In genomic region chr19:7522072-7522922, GRCh38 we compare ENCODE assay signal across 8 cellular contexts. TPM values are rescaled to one million over a fixed set of nuclear protein-coding genes. Genes with fewer than 3 reads are reported as not detected.
DNase-seq lines count a peak whose midpoint lies in the region; TF ChIP-seq lines count a peak whose summit lies in the region.

Gene MCOLN1, plus strand, starts transcription at chr19:7522624. Its CDS starts 127 bp downstream, at chr19:7522751.

- peak within 1 kb of the TSS; percentile 86 for H3K4me3 ChIP-seq in DOHH2 (ENCODE audit: low read length)

- peaks cover 11% of the 10 kb centered on the region for H3K4me1 Mint-ChIP-seq in activated T-helper 2 cell treated with anti-CD3 and anti-CD28 coated beads, Interferon-gamma antibody, Interleukin-2, Interleukin-4, amounts not matched to agents 10 μg/mL and 5 μg/mL and 100 μg/mL, durations not matched to agents 14 hours and 24 hours and 36 hours (ENCODE audit: low read depth)
- peaks cover 12% of the 10 kb centered on the region for H3K4me1 Mint-ChIP-seq in nephron
- H3K4me1 Mint-ChIP-seq in stimulated activated naive CD8-positive, alpha-beta T cell treated with anti-CD3 and anti-CD28 coated beads, Interleukin-15, Interleukin-2, amounts not matched to agents 100 ng/mL and 50 ng/mL, for 24 hours (ENCODE audit: low read depth), result peaks cover 13% of the 10 kb centered on the region

- no peaks in the 10 kb centered on the region for H3K36me3 ChIP-seq in DOHH2 (ENCODE audit: control insufficient read depth, low read length)

- H3K9me2 ChIP-seq in DOHH2 (replicated peaks; ENCODE audit: control insufficient read depth, low read length), result no peaks in the 10 kb centered on the region

- H3K4me3 Mint-ChIP-seq in activated T-helper 2 cell treated with anti-CD3 and anti-CD28 coated beads, Interferon-gamma antibody, Interleukin-2, Interleukin-4, amounts not matched to agents 10 μg/mL and 5 μg/mL and 100 μg/mL, durations not matched to agents 14 hours and 24 hours and 36 hours (ENCODE audit: low read depth), result peak within 1 kb of the TSS; percentile 80
- peak within 1 kb of the TSS; percentile 82 to 88 (median 85) for H3K4me3 Mint-ChIP-seq in nephron
- peak within 1 kb of the TSS; percentile 84 for H3K4me3 Mint-ChIP-seq in stimulated activated naive CD8-positive, alpha-beta T cell treated with anti-CD3 and anti-CD28 coated beads, Interleukin-15, Interleukin-2, amounts not matched to agents 100 ng/mL and 50 ng/mL, for 24 hours

- no peak for TF ChIP-seq CTCF in DOHH2 (IDR thresholded peaks at IDR 0.05; ENCODE audit: low read depth, low read length, poor library complexity, severe bottlenecking)
- no peak for TF ChIP-seq CTCF in RWPE1 (conservative IDR thresholded peaks at IDR 0.05; ENCODE audit: low read depth)
- TF ChIP-seq CTCF in nephron (IDR thresholded peaks at IDR 0.05; ENCODE audit: unreplicated experiment in 3 of 3), result no peak

- no peaks in the 10 kb centered on the region for H3K79me2 ChIP-seq in DOHH2 (ENCODE audit: control insufficient read depth, low read length)

- no peaks in the 10 kb centered on the region for H4K20me1 ChIP-seq in DOHH2 (ENCODE audit: control insufficient read depth, insufficient read depth, low read depth, low read length)

- DNase-seq in GOT3 (lab: John Stamatoyannopoulos, UW) (peak; percentile 93), LoVo (ENCODE audit: low spot score) (peak; percentile 98), RWPE1 (ENCODE audit: low spot score) (peak; percentile 100), fibroblast of peridontal ligament (ENCODE audit: extremely low read depth) (peak; percentile 93)
- DNase-seq in activated T-helper 2 cell treated with anti-CD3 and anti-CD28 coated beads, Interferon-gamma antibody, Interleukin-2, Interleukin-4, amounts not matched to agents 10 μg/mL and 5 μg/mL and 100 μg/mL, durations not matched to agents 14 hours and 24 hours and 36 hours (ENCODE audit: low spot score), result peak; percentile 99

- H3K9me3 ChIP-seq in DOHH2 (ENCODE audit: control insufficient read depth, insufficient read depth, low read length), result no peaks in the 10 kb centered on the region

- peaks cover 14% of the 10 kb centered on the region for H3K4me1 ChIP-seq in DOHH2 (ENCODE audit: control insufficient read depth, low read length)

- H3K27me3 Mint-ChIP-seq in activated T-helper 2 cell treated with anti-CD3 and anti-CD28 coated beads, Interferon-gamma antibody, Interleukin-2, Interleukin-4, amounts not matched to agents 10 μg/mL and 5 μg/mL and 100 μg/mL, durations not matched to agents 14 hours and 24 hours and 36 hours (ENCODE audit: low read depth), result peaks cover 5% of the 10 kb centered on the region
- no peaks in the 10 kb centered on the region for H3K27me3 Mint-ChIP-seq in nephron (ENCODE audit: low read depth)
- no peaks in the 10 kb centered on the region for H3K27me3 Mint-ChIP-seq in stimulated activated naive CD8-positive, alpha-beta T cell treated with anti-CD3 and anti-CD28 coated beads, Interleukin-15, Interleukin-2, amounts not matched to agents 100 ng/mL and 50 ng/mL, for 24 hours

- peaks cover 3% of the 10 kb centered on the region for H3K36me3 Mint-ChIP-seq in activated T-helper 2 cell treated with anti-CD3 and anti-CD28 coated beads, Interferon-gamma antibody, Interleukin-2, Interleukin-4, amounts not matched to agents 10 μg/mL and 5 μg/mL and 100 μg/mL, durations not matched to agents 14 hours and 24 hours and 36 hours (ENCODE audit: low read depth)
- peaks cover 19% of the 10 kb centered on the region for H3K36me3 Mint-ChIP-seq in nephron (ENCODE audit: low read depth)
- H3K36me3 Mint-ChIP-seq in stimulated activated naive CD8-positive, alpha-beta T cell treated with anti-CD3 and anti-CD28 coated beads, Interleukin-15, Interleukin-2, amounts not matched to agents 100 ng/mL and 50 ng/mL, for 24 hours (ENCODE audit: low read depth), result no peaks in the 10 kb centered on the region

- no peak within 1 kb of the TSS for H3K27ac ChIP-seq in DOHH2 (ENCODE audit: low read depth, low read length)
- H3K27ac ChIP-seq in RWPE1, result peak within 1 kb of the TSS; percentile 75

- POLR2A ChIA-PET in RWPE1 (lab: Yijun Ruan, JAX; ENCODE audit: low non-redundant PET), result interaction anchor here (0.6 to 1.2 kb wide), 2 partner anchors 12 to 98 kb away, joined by 3 to 11 read pairs; no protein-coding TSS in a partner anchor

- no peaks in the 10 kb centered on the region for H3F3A ChIP-seq in DOHH2 (ENCODE audit: control insufficient read depth, insufficient read depth)

- H3K4me2 ChIP-seq in DOHH2 (ENCODE audit: low read length), result peak within 1 kb of the TSS; percentile 80

- no peaks in the 10 kb centered on the region for H3K9me3 Mint-ChIP-seq in activated T-helper 2 cell treated with anti-CD3 and anti-CD28 coated beads, Interferon-gamma antibody, Interleukin-2, Interleukin-4, amounts not matched to agents 10 μg/mL and 5 μg/mL and 100 μg/mL, durations not matched to agents 14 hours and 24 hours and 36 hours
- no peaks in the 10 kb centered on the region for H3K9me3 Mint-ChIP-seq in nephron
- H3K9me3 Mint-ChIP-seq in stimulated activated naive CD8-positive, alpha-beta T cell treated with anti-CD3 and anti-CD28 coated beads, Interleukin-15, Interleukin-2, amounts not matched to agents 100 ng/mL and 50 ng/mL, for 24 hours, result no peaks in the 10 kb centered on the region

- CTCF ChIA-PET in RWPE1 (lab: Yijun Ruan, JAX), result no interaction called here

- intact Hi-C loops in activated T-helper 2 cell treated with anti-CD3 and anti-CD28 coated beads, Interferon-gamma antibody, Interleukin-2, Interleukin-4, amounts not matched to agents 10 μg/mL and 5 μg/mL and 100 μg/mL, durations not matched to agents 14 hours and 24 hours and 36 hours (cut with micrococcal nuclease), result loop anchor here (1.0 kb wide), 1 partner anchor 12 kb away; no protein-coding TSS in a partner anchor

- peaks cover 12% of the 10 kb centered on the region for H3K27me3 ChIP-seq in DOHH2 (ENCODE audit: control insufficient read depth, low read length)

- peak within 1 kb of the TSS; percentile 79 for H3K27ac Mint-ChIP-seq in activated T-helper 2 cell treated with anti-CD3 and anti-CD28 coated beads, Interferon-gamma antibody, Interleukin-2, Interleukin-4, amounts not matched to agents 10 μg/mL and 5 μg/mL and 100 μg/mL, durations not matched to agents 14 hours and 24 hours and 36 hours
- H3K27ac Mint-ChIP-seq in nephron, result peak within 1 kb of the TSS; percentile 83 to 90 (median 85)
- peak within 1 kb of the TSS; percentile 79 for H3K27ac Mint-ChIP-seq in stimulated activated naive CD8-positive, alpha-beta T cell treated with anti-CD3 and anti-CD28 coated beads, Interleukin-15, Interleukin-2, amounts not matched to agents 100 ng/mL and 50 ng/mL, for 24 hours

RNA-seq across cellular contexts. Expression of gene MCOLN1, which starts in this region (rescaled TPM):
- 10.3 and 11.2 TPM in 2 replicates for total RNA-seq in activated T-helper 2 cell treated with anti-CD3 and anti-CD28 coated beads, Interferon-gamma antibody, Interleukin-2, Interleukin-4, amounts not matched to agents 10 μg/mL and 5 μg/mL and 100 μg/mL, durations not matched to agents 14 hours and 24 hours and 36 hours
